ENCODE assay signal across 1 cellular context in the genomic region with DNA sequence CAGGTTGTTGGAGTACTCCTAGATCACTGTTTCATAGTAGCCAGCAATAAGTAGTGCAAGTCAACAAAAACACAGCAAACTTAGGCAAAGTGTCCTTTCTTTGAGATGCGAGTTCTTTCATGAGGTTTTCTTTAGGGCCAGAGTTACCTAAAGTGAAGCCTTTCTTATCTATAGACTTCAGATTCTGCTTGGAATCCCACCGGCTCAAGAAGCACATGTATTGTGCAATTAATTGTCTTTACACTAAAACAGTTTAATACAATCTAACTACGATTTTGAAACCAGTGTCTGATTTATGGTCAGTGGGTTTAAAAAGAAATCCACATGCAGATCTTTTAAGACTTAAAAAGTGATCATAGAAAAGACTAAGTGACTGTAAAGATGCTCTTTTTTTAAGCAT.
A peak's percentile ranks its signal among the peaks of the same experiment; 100 is the strongest.
TF ChIP-seq lines count a peak whose summit lies in the region.

No MANE protein-coding gene starts in this region.

TF ChIP-seq in IMR-90, 13 proteins besides CTCF, POLR2A, EP300 and RAD21:
- TF ChIP-seq, protein P1, sequence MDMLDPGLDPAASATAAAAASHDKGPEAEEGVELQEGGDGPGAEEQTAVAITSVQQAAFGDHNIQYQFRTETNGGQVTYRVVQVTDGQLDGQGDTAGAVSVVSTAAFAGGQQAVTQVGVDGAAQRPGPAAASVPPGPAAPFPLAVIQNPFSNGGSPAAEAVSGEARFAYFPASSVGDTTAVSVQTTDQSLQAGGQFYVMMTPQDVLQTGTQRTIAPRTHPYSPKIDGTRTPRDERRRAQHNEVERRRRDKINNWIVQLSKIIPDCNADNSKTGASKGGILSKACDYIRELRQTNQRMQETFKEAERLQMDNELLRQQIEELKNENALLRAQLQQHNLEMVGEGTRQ (IDR thresholded peaks at IDR 0.05; ENCODE audit: low read depth, low read length): no peak
- TF ChIP-seq SMC3 (IDR thresholded peaks at IDR 0.05; ENCODE audit: low read depth, low read length): no peak
- no peak for TF ChIP-seq MAZ (IDR thresholded peaks at IDR 0.05; ENCODE audit: borderline replicate concordance, low read depth, low read length)
- peak; percentile 67; the same call in 1 of the 2 replicates for TF ChIP-seq CEBPB (IDR thresholded peaks at IDR 0.05; ENCODE audit: low read depth, low read length)
